26 cellular contexts compared by ENCODE assay signal in genomic region chr16:3744018-3744417, GRCh38.
"Had no signal": no experiment of that assay in that cellular context is flagged by ENCODE, and none has a peak within 500 bp of the region (broad histone marks: within the 10 kb centered on the region; RNA-seq: fewer than 3 reads in every experiment).

No MANE protein-coding gene starts in this region.

- H3K27me3 Mint-ChIP-seq: activated CD4-positive, alpha-beta T cell treated with anti-CD3 and anti-CD28 coated beads for 36 hours; activated CD4-positive, alpha-beta T cell treated with anti-CD3 and anti-CD28 coated beads, Interleukin-2, amount 10 ng/mL, durations not matched to agents 7 days and 5 days; activated naive CD4-positive, alpha-beta T cell treated with anti-CD3 and anti-CD28 coated beads, Interleukin-2, amount 10 ng/mL, durations not matched to agents 7 days and 5 days; activated naive CD8-positive, alpha-beta T cell; activated naive CD8-positive, alpha-beta T cell treated with anti-CD3 and anti-CD28 coated beads, Interleukin-2, amount 50 U/mL, for 24 hours; activated T-cell treated with anti-CD3 and anti-CD28 coated beads, Interleukin-2, amount 50 U/mL, for 24 hours; brain had no signal

- H3K4me3 Mint-ChIP-seq: activated CD4-positive, alpha-beta T cell treated with anti-CD3 and anti-CD28 coated beads for 36 hours; activated CD4-positive, alpha-beta T cell treated with anti-CD3 and anti-CD28 coated beads, Interleukin-2, amount 10 ng/mL, durations not matched to agents 7 days and 5 days; activated CD8-positive, alpha-beta T cell treated with anti-CD3 and anti-CD28 coated beads, Interleukin-2, amount 10 ng/mL, durations not matched to agents 7 days and 5 days; activated naive CD4-positive, alpha-beta T cell treated with anti-CD3 and anti-CD28 coated beads, Interleukin-2, amount 10 ng/mL, durations not matched to agents 7 days and 5 days; activated naive CD8-positive, alpha-beta T cell; activated naive CD8-positive, alpha-beta T cell treated with anti-CD3 and anti-CD28 coated beads, Interleukin-2, amount 50 U/mL, for 24 hours; activated T-cell treated with anti-CD3 and anti-CD28 coated beads, Interleukin-2, amount 50 U/mL, for 24 hours; brain had no signal

- H3K4me3 ChIP-seq: PC-9 had no signal

- H3K4me1 Mint-ChIP-seq: activated CD4-positive, alpha-beta T cell treated with anti-CD3 and anti-CD28 coated beads for 36 hours; activated CD4-positive, alpha-beta T cell treated with anti-CD3 and anti-CD28 coated beads, Interleukin-2, amount 10 ng/mL, durations not matched to agents 7 days and 5 days; activated naive CD4-positive, alpha-beta T cell treated with anti-CD3 and anti-CD28 coated beads, Interleukin-2, amount 10 ng/mL, durations not matched to agents 7 days and 5 days; activated naive CD8-positive, alpha-beta T cell treated with anti-CD3 and anti-CD28 coated beads, Interleukin-2, amount 50 U/mL, for 24 hours; brain had no signal

- H3K27ac ChIP-seq: PC-9, RWPE1 had no signal

- DNase-seq: activated CD4-positive, alpha-beta T cell treated with anti-CD3 and anti-CD28 coated beads for 36 hours; activated CD4-positive, alpha-beta T cell treated with anti-CD3 and anti-CD28 coated beads, Interleukin-2, amount 10 ng/mL, durations not matched to agents 7 days and 5 days; activated CD4-positive, alpha-beta T cell treated with anti-CD3 and anti-CD28 coated beads, Interleukin-2, amount 50 U/mL, for 48 hours; activated CD8-positive, alpha-beta T cell treated with anti-CD3 and anti-CD28 coated beads, Interleukin-2, amount 10 ng/mL, durations not matched to agents 7 days and 5 days; activated naive CD4-positive, alpha-beta T cell treated with anti-CD3 and anti-CD28 coated beads, Interleukin-2, amount 10 ng/mL, durations not matched to agents 7 days and 5 days; activated naive CD8-positive, alpha-beta T cell treated with anti-CD3 and anti-CD28 coated beads, Interleukin-2, amount 50 U/mL, for 24 hours; activated T-cell treated with anti-CD3 and anti-CD28 coated beads, Interleukin-2, amount 50 U/mL, for 24 hours; anterior cingulate cortex; caudate nucleus; Karpas-422; KBM-7; NCI-H1048; NCI-H1105 treated with DMSO at 0.1 percent for 48 hours; NCI-H1436; NCI-H1694 treated with DMSO at 0.1 percent for 48 hours; NCI-H2029; NCI-H345; NCI-H510A; NCI-H526; NCI-H748 treated with DMSO at 0.1 percent for 48 hours; NK-92 treated with Interleukin-12 subunit alpha and Interleukin-12 subunit beta, amount 100 ng/mL, for 24 hours; PC-9; T1000 had no signal

- H3K27ac Mint-ChIP-seq: activated CD4-positive, alpha-beta T cell treated with anti-CD3 and anti-CD28 coated beads for 36 hours; activated CD4-positive, alpha-beta T cell treated with anti-CD3 and anti-CD28 coated beads, Interleukin-2, amount 10 ng/mL, durations not matched to agents 7 days and 5 days; activated CD8-positive, alpha-beta T cell treated with anti-CD3 and anti-CD28 coated beads, Interleukin-2, amount 10 ng/mL, durations not matched to agents 7 days and 5 days; activated naive CD4-positive, alpha-beta T cell treated with anti-CD3 and anti-CD28 coated beads, Interleukin-2, amount 10 ng/mL, durations not matched to agents 7 days and 5 days; activated naive CD8-positive, alpha-beta T cell treated with anti-CD3 and anti-CD28 coated beads, Interleukin-2, amount 50 U/mL, for 24 hours had no signal

- H3K9me3 Mint-ChIP-seq: activated CD4-positive, alpha-beta T cell treated with anti-CD3 and anti-CD28 coated beads, Interleukin-2, amount 10 ng/mL, durations not matched to agents 7 days and 5 days; activated naive CD4-positive, alpha-beta T cell treated with anti-CD3 and anti-CD28 coated beads, Interleukin-2, amount 10 ng/mL, durations not matched to agents 7 days and 5 days; activated naive CD8-positive, alpha-beta T cell treated with anti-CD3 and anti-CD28 coated beads, Interleukin-2, amount 50 U/mL, for 24 hours; activated T-cell treated with anti-CD3 and anti-CD28 coated beads, Interleukin-2, amount 50 U/mL, for 24 hours; brain had no signal

- H3K4me2 ChIP-seq: PC-9 had no signal

- H2AFZ ChIP-seq: PC-9 had no signal
